In genomic region chr5:89315194-89315593, GRCh38 we compare ENCODE assay signal across 13 cellular contexts.
DNase-seq lines count a peak whose midpoint lies in the region; ATAC-seq, FAIRE-seq and TF ChIP-seq lines count a peak whose summit lies in the region.
"Had no signal": no experiment of that assay in that cellular context is flagged by ENCODE, and none has a peak within 500 bp of the region (broad histone marks: within the 10 kb centered on the region; RNA-seq: fewer than 3 reads in every experiment).

No MANE protein-coding gene starts in this region.

- ATAC-seq in GM12878 (no peak), lung (ENCODE audit: insufficient read depth, low FRiP score) (peak; percentile 85), T-helper 17 cell (no peak)
- ATAC-seq: HCT116 had no signal

- no peak for DNase-seq in mammary epithelial cell
- no peak for DNase-seq in breast epithelium (ENCODE audit: low spot score in 2 of 2)
- DNase-seq in GM12878 (ENCODE audit: low read depth, low spot score): no peak
- DNase-seq in lung (ENCODE audit: low spot score): peak; percentile 58
- peak; percentile 8 for DNase-seq in urothelium cell line (ENCODE audit: low spot score)
- DNase-seq in DMS114 treated with DMSO at 0.1 percent for 48 hours (lab: John Stamatoyannopoulos, UW; ENCODE audit: unreplicated experiment): no peak
- no peak for DNase-seq in head of caudate nucleus
- DNase-seq in T-helper 17 cell: no peak
- DNase-seq: activated CD4-positive, alpha-beta T cell treated with anti-CD3 and anti-CD28 coated beads for 48 hours; activated naive CD4-positive, alpha-beta T cell treated with anti-CD3 and anti-CD28 coated beads, Interleukin-2, amount 50 U/mL, for 16 hours; NCI-H1105 treated with DMSO at 0.1 percent for 48 hours had no signal

- no peak overlapping the region for H3K27ac ChIP-seq in mammary epithelial cell (ENCODE audit: insufficient read depth, low read depth, low read length)
- no peak overlapping the region for H3K27ac ChIP-seq in breast epithelium
- peak overlapping the region; percentile 97 for H3K27ac ChIP-seq in GM12878 (ENCODE audit: control insufficient read depth, insufficient read depth)
- no peak overlapping the region for H3K27ac ChIP-seq in lung (ENCODE audit: low read depth in 1 of 2, low read length in 1 of 2)

- H3K36me3 ChIP-seq in mammary epithelial cell (ENCODE audit: insufficient read depth, low read length): no peaks in the 10 kb centered on the region
- H3K36me3 ChIP-seq in breast epithelium: no peaks in the 10 kb centered on the region
- no peaks in the 10 kb centered on the region for H3K36me3 ChIP-seq in GM12878 (ENCODE audit: control insufficient read depth in 2 of 2, insufficient read depth in 2 of 2, low read length in 1 of 2)
- no peaks in the 10 kb centered on the region for H3K36me3 ChIP-seq in lung (ENCODE audit: control insufficient read depth in 2 of 2, insufficient read depth in 2 of 2, low read length in 2 of 2)

- H3K36me3 Mint-ChIP-seq in T-helper 17 cell (ENCODE audit: low read depth): no peaks in the 10 kb centered on the region

- 47% methylated on average over 6 of the region's 6 CpGs for WGBS in mammary epithelial cell (ENCODE audit: low coverage, missing lambda C conversion rate)
- WGBS in GM12878 (ENCODE audit: insufficient coverage, insufficient replicate concordance, low lambda C conversion rate, missing lambda C conversion rate): 87% methylated on average over 6 of the region's 6 CpGs
- 59 to 79% methylated on average over 6 of the region's 6 CpGs for WGBS in lung, 2 donors

- in situ Hi-C loops in mammary epithelial cell (cut with MboI; ENCODE audit: low sequenced_read_pairs in 2 of 2): no loop called here
- in situ Hi-C loops in GM12878 (cut with MboI): no loop called here

- RAD21 ChIA-PET in GM12878 (lab: Charles Lee; ENCODE audit: unreplicated experiment): interaction anchor here (1.1 to 5.1 kb wide), 15 partner anchors 14 to 415 kb away, joined by 5 to 101 read pairs (median 13); no protein-coding TSS in a partner anchor

- H3K27ac Mint-ChIP-seq in T-helper 17 cell: no peak overlapping the region

- no peak for TF ChIP-seq EP300 in GM12878 (IDR thresholded peaks at IDR 0.05; ENCODE audit: borderline replicate concordance in 1 of 2, control insufficient read depth in 1 of 2, low read depth in 2 of 2, low read length in 2 of 2)

- H3K4me3 Mint-ChIP-seq in T-helper 17 cell: no peak overlapping the region

- TF ChIP-seq RAD21 in GM12878 (IDR thresholded peaks at IDR 0.05; ENCODE audit: insufficient read depth, low read depth, low read length): no peak

- H2AFZ ChIP-seq in mammary epithelial cell (ENCODE audit: low read depth, low read length): peak overlapping the region; percentile 2
- no peak overlapping the region for H2AFZ ChIP-seq in GM12878 (ENCODE audit: control insufficient read depth, low read depth, low read length)

- POLR2A ChIA-PET in GM12878 (lab: Charles Lee): interaction anchor here (2.0 to 2.4 kb wide), 2 partner anchors 13 to 18 kb away, joined by 6 to 22 read pairs; no protein-coding TSS in a partner anchor

- FAIRE-seq in GM12878 (lab: Jason Lieb, UNC): no peak
- FAIRE-seq in urothelium cell line (lab: Jason Lieb, UNC): no peak

- peaks cover 28% of the 10 kb centered on the region for H3K4me1 ChIP-seq in mammary epithelial cell (ENCODE audit: insufficient read depth, low read length)
- H3K4me1 ChIP-seq in breast epithelium: no peaks in the 10 kb centered on the region
- H3K4me1 ChIP-seq in GM12878 (ENCODE audit: control insufficient read depth, insufficient read depth, low read length): peaks cover 38% of the 10 kb centered on the region
- peaks cover 0 to 2% of the 10 kb centered on the region in 2 donors for H3K4me1 ChIP-seq in lung (ENCODE audit: control insufficient read depth in 2 of 2, insufficient read depth in 2 of 2, low read length in 2 of 2)

- no peak overlapping the region for H3K9ac ChIP-seq in mammary epithelial cell (ENCODE audit: insufficient read depth, low read length)
- peak overlapping the region; percentile 70 for H3K9ac ChIP-seq in GM12878 (ENCODE audit: control insufficient read depth, insufficient read depth, low read length)

- no peaks in the 10 kb centered on the region for H3K79me2 ChIP-seq in mammary epithelial cell (ENCODE audit: insufficient read depth, low read length)
- H3K79me2 ChIP-seq in GM12878 (ENCODE audit: control insufficient read depth, insufficient read depth, low read length): no peaks in the 10 kb centered on the region

- no peak overlapping the region for H3K4me2 ChIP-seq in mammary epithelial cell (ENCODE audit: insufficient read depth, low read depth, low read length)
- peak overlapping the region; percentile 15; the same call in 1 of the 2 replicates for H3K4me2 ChIP-seq in GM12878 (ENCODE audit: control insufficient read depth, insufficient read depth)

- H4K20me1 ChIP-seq in mammary epithelial cell (ENCODE audit: insufficient read depth, low read length): no peaks in the 10 kb centered on the region
- no peaks in the 10 kb centered on the region for H4K20me1 ChIP-seq in GM12878 (ENCODE audit: control insufficient read depth, insufficient read depth)

- TF ChIP-seq POLR2A in breast epithelium (IDR thresholded peaks at IDR 0.05): no peak
- no peak for TF ChIP-seq POLR2A in GM12878 (IDR thresholded peaks at IDR 0.05; ENCODE audit: low read depth, low read length)

- dilution Hi-C loops in mammary epithelial cell (cut with HindIII; ENCODE audit: low sequenced_read_pairs): no loop called here

- H3K4me3 ChIP-seq in mammary epithelial cell (replicated peaks in 1 of 3; ENCODE audit: insufficient read depth in 1 of 3, low read depth in 2 of 3, low read length in 3 of 3) (no peak overlapping the region), breast epithelium (no peak overlapping the region), GM12878 (no peak overlapping the region), lung (no peak overlapping the region)
- H3K4me3 ChIP-seq: skin epidermis had no signal

- CTCF ChIA-PET in mammary epithelial cell (lab: Charles Lee; ENCODE audit: low non-redundant PET): no interaction called here
- CTCF ChIA-PET in GM12878 (lab: Yijun Ruan, JAX): interaction anchor here (1.0 to 3.7 kb wide), 11 partner anchors 8 to 122 kb away, joined by 3 to 12 read pairs (median 6); no protein-coding TSS in a partner anchor

- TF ChIP-seq CTCF in mammary epithelial cell (conservative IDR thresholded peaks at IDR 0.05 in 1 of 2, IDR thresholded peaks at IDR 0.05 in 1 of 2; ENCODE audit: extremely low read depth in 1 of 2, insufficient read depth in 1 of 2, low read depth in 1 of 2, low read length in 2 of 2) (no peak), breast epithelium (IDR thresholded peaks at IDR 0.05) (no peak), GM12878 (IDR thresholded peaks at IDR 0.05 in 2 of 3, conservative IDR thresholded peaks at IDR 0.05 in 1 of 3; ENCODE audit: control insufficient read depth in 2 of 3, extremely low read depth in 1 of 3, insufficient read depth in 1 of 3, low read depth in 3 of 3, low read length in 3 of 3) (no peak), lung (IDR thresholded peaks at IDR 0.05; ENCODE audit: control extremely low read depth, extremely low read depth) (no peak)

- intact Hi-C loops in mammary epithelial cell (cut with micrococcal nuclease): no loop called here
- intact Hi-C loops in breast epithelium (cut with DNase I; ENCODE audit: low total_unique reads): no loop called here
- intact Hi-C loops in GM12878 (cut with micrococcal nuclease; ENCODE audit: unreplicated experiment): no loop called here
- intact Hi-C loops in head of caudate nucleus (cut with DNase I): no loop called here

- H3K4me1 Mint-ChIP-seq in T-helper 17 cell: no peaks in the 10 kb centered on the region

- H3K27me3 Mint-ChIP-seq in T-helper 17 cell: no peaks in the 10 kb centered on the region

- SMC1A ChIA-PET in GM12878 (lab: Charles Lee; ENCODE audit: uncharacterized antibody, unreplicated experiment): interaction anchor here (1.0 to 4.0 kb wide), 27 partner anchors 8 to 708 kb away, joined by 3 to 108 read pairs (median 10); partner anchors contain the start of gene MEF2C

- BruUV-seq in mammary epithelial cell (replicated peaks; lab: Mats Ljungman, UMichigan) (no TSS peak), GM12878 (replicated peaks; lab: Mats Ljungman, UMichigan) (no TSS peak)

- H3K9me3 ChIP-seq in mammary epithelial cell (replicated peaks; ENCODE audit: insufficient read depth, low read length) (no peaks in the 10 kb centered on the region), breast epithelium (no peaks in the 10 kb centered on the region), GM12878 (replicated peaks; ENCODE audit: control insufficient read depth, insufficient read depth, low read length) (peaks cover 10% of the 10 kb centered on the region), lung (ENCODE audit: control insufficient read depth in 2 of 2, insufficient read depth in 1 of 2, low read length in 1 of 2) (no peaks in the 10 kb centered on the region), T-helper 17 cell (ENCODE audit: control insufficient read depth, low read length, poor library complexity, severe bottlenecking) (no peaks in the 10 kb centered on the region)

- no peaks in the 10 kb centered on the region for H3K27me3 ChIP-seq in mammary epithelial cell (ENCODE audit: insufficient read depth, low read length)
- H3K27me3 ChIP-seq in breast epithelium: no peaks in the 10 kb centered on the region
- no peaks in the 10 kb centered on the region for H3K27me3 ChIP-seq in GM12878 (replicated peaks in 1 of 2; ENCODE audit: control insufficient read depth in 2 of 2, insufficient read depth in 2 of 2, low read length in 1 of 2)
- no peaks in the 10 kb centered on the region for H3K27me3 ChIP-seq in lung (ENCODE audit: control insufficient read depth, insufficient read depth)

TF ChIP-seq in GM12878, 131 proteins besides CTCF, POLR2A, EP300 and RAD21 (continues in another document):
- TF ChIP-seq HDAC6 (IDR thresholded peaks at IDR 0.05; ENCODE audit: unreplicated experiment): no peak
- no peak for TF ChIP-seq ESRRA (IDR thresholded peaks at IDR 0.05; ENCODE audit: low read length)
- no peak for TF ChIP-seq ZNF622 (IDR thresholded peaks at IDR 0.05)
- TF ChIP-seq RAD51 (IDR thresholded peaks at IDR 0.05): no peak
- no peak for TF ChIP-seq NKRF (conservative IDR thresholded peaks at IDR 0.05)

Comparison
In these comparisons a context has a peak if more than half of its experiments do, and no peak if none do; other contexts are left out.
1. DNase-seq: peak in lung (single experiment) and urothelium cell line (single experiment); none in mammary epithelial cell (single experiment), breast epithelium (0 of 2), GM12878 (single experiment), DMS114 treated with DMSO at 0.1 percent for 48 hours (single experiment), head of caudate nucleus (0 of 42) and T-helper 17 cell (0 of 3).